8 cellular contexts compared by ENCODE assay signal in the genomic region with DNA sequence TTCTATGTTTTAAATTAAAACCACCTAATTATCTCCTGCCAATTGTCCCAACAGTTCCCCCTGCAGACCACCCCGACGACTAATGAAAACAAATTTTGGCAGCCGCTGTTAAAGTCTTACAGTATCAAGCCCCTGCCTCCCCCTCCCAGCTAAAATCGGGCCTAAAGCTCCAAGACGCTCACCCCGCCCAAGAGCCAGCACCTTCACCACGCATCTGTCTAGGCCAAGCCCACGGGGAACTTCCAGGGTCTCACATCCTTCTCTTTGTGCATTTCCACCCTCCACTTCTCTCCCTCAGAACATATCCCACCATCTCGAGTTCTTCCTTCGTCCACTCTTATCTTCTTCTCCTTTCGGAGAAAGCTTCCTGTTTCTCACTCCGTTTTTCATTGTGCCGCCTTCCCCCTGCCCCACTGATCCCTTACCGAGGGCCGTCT. TPM values are rescaled to one million over a fixed set of nuclear protein-coding genes. Genes with fewer than 3 reads are reported as not detected.
DNase-seq lines count a peak whose midpoint lies in the region; ATAC-seq and TF ChIP-seq lines count a peak whose summit lies in the region.

No MANE protein-coding gene starts in this region.

- H3K27ac Mint-ChIP-seq in activated T-cell treated with anti-CD3 and anti-CD28 coated beads, Interleukin-2, amount 50 U/mL, for 24 hours: peak overlapping the region; percentile 100

- no peak for TF ChIP-seq EP300 in neural cell (conservative IDR thresholded peaks at IDR 0.05; ENCODE audit: poor library complexity, severe bottlenecking)

- peaks cover 82% of the 10 kb centered on the region for H3K36me3 Mint-ChIP-seq in activated T-cell treated with anti-CD3 and anti-CD28 coated beads, Interleukin-2, amount 50 U/mL, for 24 hours (ENCODE audit: low read depth)

- no peaks in the 10 kb centered on the region for H3K9me3 Mint-ChIP-seq in activated T-cell treated with anti-CD3 and anti-CD28 coated beads, Interleukin-2, amount 50 U/mL, for 24 hours

- DNase-seq in activated T-cell treated with anti-CD3 and anti-CD28 coated beads, Interleukin-2, amount 50 U/mL, for 24 hours: no peak
- no peak for DNase-seq in activated T-cell treated with anti-CD3 and anti-CD28 coated beads, Interleukin-2, amount 50 U/mL, for 1 hour
- DNase-seq in Karpas-422 (peak; percentile 74), UCSD-AML1 (lab: John Stamatoyannopoulos, UW; ENCODE audit: unreplicated experiment) (peak; percentile 63), aorta (peak in 1 of 2 donors; percentile 50), midbrain (lab: John Stamatoyannopoulos, UW) (no peak)

- H3K4me3 Mint-ChIP-seq in activated T-cell treated with anti-CD3 and anti-CD28 coated beads, Interleukin-2, amount 50 U/mL, for 24 hours: peak overlapping the region; percentile 97

- peak overlapping the region; percentile 85 for H3K9ac ChIP-seq in Karpas-422 (ENCODE audit: low read length)
- H3K9ac ChIP-seq in endocrine pancreas (ENCODE audit: control insufficient read depth, insufficient read depth, low read length): peak overlapping the region; percentile 100
- peak overlapping the region; percentile 92 for H3K9ac ChIP-seq in neural cell (ENCODE audit: low read length)

- TF ChIP-seq CTCF in neural cell (IDR thresholded peaks at IDR 0.05; ENCODE audit: poor library complexity, severe bottlenecking): no peak

- peak overlapping the region; percentile 21; the same call in 1 of the 2 replicates for H2AFZ ChIP-seq in Karpas-422 (ENCODE audit: low read length)
- H2AFZ ChIP-seq in neural cell (ENCODE audit: low read depth, low read length): peak overlapping the region; percentile 73

- H3K4me1 Mint-ChIP-seq in activated T-cell treated with anti-CD3 and anti-CD28 coated beads, Interleukin-2, amount 50 U/mL, for 24 hours (ENCODE audit: low read depth): peaks cover 58% of the 10 kb centered on the region

- H3K9me3 ChIP-seq in Karpas-422 (ENCODE audit: low read length): no peaks in the 10 kb centered on the region
- H3K9me3 ChIP-seq in endocrine pancreas (ENCODE audit: control insufficient read depth, low read length): no peaks in the 10 kb centered on the region
- no peaks in the 10 kb centered on the region for H3K9me3 ChIP-seq in neural cell (ENCODE audit: low read length)
- no peaks in the 10 kb centered on the region for H3K9me3 ChIP-seq in aorta (ENCODE audit: control insufficient read depth, low read length)

- H4K20me1 ChIP-seq in Karpas-422 (ENCODE audit: insufficient read depth, low read depth, low read length): peaks cover 18% of the 10 kb centered on the region; the same call in 1 of the 2 replicates
- H4K20me1 ChIP-seq in neural cell (ENCODE audit: insufficient read depth): peaks cover under 1% of the 10 kb centered on the region

- H3K4me1 ChIP-seq in Karpas-422 (ENCODE audit: low read length) (peaks cover 42% of the 10 kb centered on the region), endocrine pancreas (ENCODE audit: control insufficient read depth, insufficient read depth, low read length) (peaks cover 20% of the 10 kb centered on the region), aorta (ENCODE audit: control insufficient read depth in 1 of 2, insufficient read depth in 2 of 2, low read length in 2 of 2) (peaks cover 0 to 6% of the 10 kb centered on the region in 2 donors)

- intact Hi-C loops in aorta (cut with DNase I): loop anchor here in 1 of 2 donors (5.0 kb wide), 1 partner anchor 540 kb away; the partner anchor contains the start of gene STAM2

- H3K9me2 ChIP-seq in Karpas-422 (replicated peaks; ENCODE audit: insufficient read depth, low read length) (no peaks in the 10 kb centered on the region), neural cell (ENCODE audit: insufficient read depth, low read length) (no peaks in the 10 kb centered on the region)

- H3K4me2 ChIP-seq in Karpas-422 (ENCODE audit: low read depth, low read length, poor library complexity, severe bottlenecking): peak overlapping the region; percentile 73
- peak overlapping the region; percentile 83 for H3K4me2 ChIP-seq in neural cell (ENCODE audit: low read length)

- 0% methylated on average over 15 of the region's 15 CpGs for WGBS in aorta, 2 donors

- H3K79me2 ChIP-seq in Karpas-422 (ENCODE audit: low read length): peaks cover 83% of the 10 kb centered on the region
- peaks cover 74% of the 10 kb centered on the region for H3K79me2 ChIP-seq in neural cell (replicated peaks; ENCODE audit: insufficient read depth, low read length)

- H3K27me3 Mint-ChIP-seq in activated T-cell treated with anti-CD3 and anti-CD28 coated beads, Interleukin-2, amount 50 U/mL, for 24 hours: no peaks in the 10 kb centered on the region

- peak overlapping the region; percentile 96 for H3K4me3 ChIP-seq in Karpas-422 (ENCODE audit: low read length)
- peak overlapping the region; percentile 96 for H3K4me3 ChIP-seq in endocrine pancreas (ENCODE audit: control insufficient read depth, insufficient read depth, low read length)
- H3K4me3 ChIP-seq in neural cell (ENCODE audit: low read length): peak overlapping the region; percentile 84
- peak overlapping the region; percentile 77 to 91 for H3K4me3 ChIP-seq in aorta (ENCODE audit: low read length in 2 of 2)

- no peaks in the 10 kb centered on the region for H3F3A ChIP-seq in neural cell (ENCODE audit: insufficient read depth, low read length, poor library complexity, severe bottlenecking)

- H3K27ac ChIP-seq in Karpas-422 (ENCODE audit: low read length): peak overlapping the region; percentile 74
- peak overlapping the region; percentile 87 for H3K27ac ChIP-seq in neural cell (ENCODE audit: low read length)
- H3K27ac ChIP-seq in aorta (ENCODE audit: low read depth in 1 of 2, low read length in 2 of 2): peak overlapping the region in 1 of 2 donors; percentile 30

- H3K27me3 ChIP-seq in Karpas-422 (ENCODE audit: low read length): no peaks in the 10 kb centered on the region
- no peaks in the 10 kb centered on the region for H3K27me3 ChIP-seq in endocrine pancreas (ENCODE audit: control insufficient read depth, insufficient read depth, low read length)
- H3K27me3 ChIP-seq in neural cell (ENCODE audit: insufficient read depth, low read depth, low read length): no peaks in the 10 kb centered on the region
- no peaks in the 10 kb centered on the region for H3K27me3 ChIP-seq in aorta (ENCODE audit: control insufficient read depth in 1 of 2, insufficient read depth in 2 of 2, low read length in 1 of 2)

- no peak for ATAC-seq in aorta (ENCODE audit: low FRiP score)

- H3K36me3 ChIP-seq in Karpas-422 (ENCODE audit: insufficient read depth, low read length) (peaks cover 56% of the 10 kb centered on the region), endocrine pancreas (ENCODE audit: control insufficient read depth, insufficient read depth, low read length) (no peaks in the 10 kb centered on the region), neural cell (ENCODE audit: insufficient read depth, low read length) (peaks cover 5% of the 10 kb centered on the region), aorta (ENCODE audit: control insufficient read depth in 1 of 2, insufficient read depth in 2 of 2, low read length in 1 of 2) (peaks cover 0 to 3% of the 10 kb centered on the region in 2 donors)

- peak; percentile 29 for TF ChIP-seq RAD21 in neural cell (conservative IDR thresholded peaks at IDR 0.05)

TF ChIP-seq in neural cell, 6 proteins besides CTCF, POLR2A, EP300 and RAD21:
- TF ChIP-seq POLR2AphosphoS5 (IDR thresholded peaks at IDR 0.05): no peak
- TF ChIP-seq TAF1 (IDR thresholded peaks at IDR 0.05; ENCODE audit: low read depth): no peak
- TF ChIP-seq, protein P1, sequence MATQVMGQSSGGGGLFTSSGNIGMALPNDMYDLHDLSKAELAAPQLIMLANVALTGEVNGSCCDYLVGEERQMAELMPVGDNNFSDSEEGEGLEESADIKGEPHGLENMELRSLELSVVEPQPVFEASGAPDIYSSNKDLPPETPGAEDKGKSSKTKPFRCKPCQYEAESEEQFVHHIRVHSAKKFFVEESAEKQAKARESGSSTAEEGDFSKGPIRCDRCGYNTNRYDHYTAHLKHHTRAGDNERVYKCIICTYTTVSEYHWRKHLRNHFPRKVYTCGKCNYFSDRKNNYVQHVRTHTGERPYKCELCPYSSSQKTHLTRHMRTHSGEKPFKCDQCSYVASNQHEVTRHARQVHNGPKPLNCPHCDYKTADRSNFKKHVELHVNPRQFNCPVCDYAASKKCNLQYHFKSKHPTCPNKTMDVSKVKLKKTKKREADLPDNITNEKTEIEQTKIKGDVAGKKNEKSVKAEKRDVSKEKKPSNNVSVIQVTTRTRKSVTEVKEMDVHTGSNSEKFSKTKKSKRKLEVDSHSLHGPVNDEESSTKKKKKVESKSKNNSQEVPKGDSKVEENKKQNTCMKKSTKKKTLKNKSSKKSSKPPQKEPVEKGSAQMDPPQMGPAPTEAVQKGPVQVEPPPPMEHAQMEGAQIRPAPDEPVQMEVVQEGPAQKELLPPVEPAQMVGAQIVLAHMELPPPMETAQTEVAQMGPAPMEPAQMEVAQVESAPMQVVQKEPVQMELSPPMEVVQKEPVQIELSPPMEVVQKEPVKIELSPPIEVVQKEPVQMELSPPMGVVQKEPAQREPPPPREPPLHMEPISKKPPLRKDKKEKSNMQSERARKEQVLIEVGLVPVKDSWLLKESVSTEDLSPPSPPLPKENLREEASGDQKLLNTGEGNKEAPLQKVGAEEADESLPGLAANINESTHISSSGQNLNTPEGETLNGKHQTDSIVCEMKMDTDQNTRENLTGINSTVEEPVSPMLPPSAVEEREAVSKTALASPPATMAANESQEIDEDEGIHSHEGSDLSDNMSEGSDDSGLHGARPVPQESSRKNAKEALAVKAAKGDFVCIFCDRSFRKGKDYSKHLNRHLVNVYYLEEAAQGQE (IDR thresholded peaks at IDR 0.05; ENCODE audit: borderline replicate concordance): no peak
- no peak for TF ChIP-seq MXI1 (conservative IDR thresholded peaks at IDR 0.05; ENCODE audit: poor library complexity, severe bottlenecking)
- TF ChIP-seq SMC3 (conservative IDR thresholded peaks at IDR 0.05; ENCODE audit: poor library complexity): no peak
- TF ChIP-seq EZH2 (IDR thresholded peaks at IDR 0.05; ENCODE audit: borderline replicate concordance, insufficient read depth, low read length, poor library complexity, severe bottlenecking): no peak

RNA-seq across cellular contexts. Expression of gene PRPF40A, which starts 0.4 kb away (rescaled TPM):
- 149 and 173 TPM in 2 replicates for total RNA-seq in Karpas-422 (2014; rRNA removed; shearing (Covaris generic); ENCODE audit: low replicate concordance)
- polyA plus RNA-seq in neural cell (81.9 and 105 TPM in 2 replicates), aorta (10 to 100 TPM; 22.7 to 24.5 TPM)
- 272 and 280 TPM in 2 replicates for polyA minus RNA-seq in neural cell
- total RNA-seq in aorta: 10 to 100 TPM; 59.4 to 73.3 TPM

RNA-seq across cellular contexts. Expression of gene ARL6IP6, which starts 1.6 kb away (rescaled TPM):
- total RNA-seq in Karpas-422 (2014; rRNA removed; shearing (Covaris generic); ENCODE audit: low replicate concordance): 29.5 and 69.7 TPM in 2 replicates
- polyA plus RNA-seq in neural cell: 39.4 and 46.0 TPM in 2 replicates
- polyA minus RNA-seq in neural cell: 58.1 and 69.6 TPM in 2 replicates
- total RNA-seq in aorta: 10 to 100 TPM; 12.2 to 13.2 TPM
- 10 to 100 TPM in 1 of 2 donors, 1 to 10 TPM in 1; 9.6 to 15.7 TPM for polyA plus RNA-seq in aorta

Comparison
In these comparisons a context has a peak if more than half of its experiments do, and no peak if none do; other contexts are left out.
1. DNase-seq: peak in Karpas-422 (single experiment) and UCSD-AML1 (single experiment); none in activated T-cell treated with anti-CD3 and anti-CD28 coated beads, Interleukin-2, amount 50 U/mL, for 24 hours (single experiment), activated T-cell treated with anti-CD3 and anti-CD28 coated beads, Interleukin-2, amount 50 U/mL, for 1 hour (single experiment) and midbrain (single experiment).
2. Peak in every context shown above with its lines, with median percentiles within 50 percentile points of each other: H3K4me3 ChIP-seq and H3K9ac ChIP-seq.